ENCODE assay signal across 19 cellular contexts in genomic region chr2:213057977-213058376, GRCh38.
A peak's percentile ranks its signal among the peaks of the same experiment; 100 is the strongest.
DNase-seq lines count a peak whose midpoint lies in the region; ATAC-seq lines count a peak whose summit lies in the region.
"Had no signal": no experiment of that assay in that cellular context is flagged by ENCODE, and none has a peak within 500 bp of the region (broad histone marks: within the 10 kb centered on the region; RNA-seq: fewer than 3 reads in every experiment).

No MANE protein-coding gene starts in this region.

- DNase-seq in activated naive CD8-positive, alpha-beta T cell treated with anti-CD3 and anti-CD28 coated beads, Interleukin-2, amount 50 U/mL, for 24 hours = no peak
- DNase-seq in T-cell (no peak), NCI-H146 treated with DMSO at 0.1 percent for 48 hours (lab: John Stamatoyannopoulos, UW; ENCODE audit: unreplicated experiment) (no peak), sciatic nerve (ENCODE audit: low spot score) (no peak), kidney tubule cell (ENCODE audit: low spot score) (no peak)
- no peak for DNase-seq in central memory CD8-positive, alpha-beta T cell (ENCODE audit: low spot score in 2 of 2)
- DNase-seq: AML-193, DMS 273 treated with DMSO at 0.1 percent for 48 hours, H7, KG1, MG63, NCI-H1092 treated with DMSO at 0.1 percent for 48 hours, NCI-H1694 treated with DMSO at 0.1 percent for 48 hours, NCI-H446, NCI-H748 treated with DMSO at 0.1 percent for 48 hours had no signal

- H3K4me1 Mint-ChIP-seq in activated naive CD8-positive, alpha-beta T cell (ENCODE audit: low read depth) = peaks cover 14% of the 10 kb centered on the region
- peaks cover 14% of the 10 kb centered on the region for H3K4me1 Mint-ChIP-seq in activated naive CD8-positive, alpha-beta T cell treated with anti-CD3 and anti-CD28 coated beads, Interleukin-2, amount 50 U/mL, for 24 hours
- peaks cover 4 to 15% (median 7%) of the 10 kb centered on the region in 3 donors for H3K4me1 Mint-ChIP-seq in T-cell
- H3K4me1 Mint-ChIP-seq in central memory CD8-positive, alpha-beta T cell = peaks cover 4% of the 10 kb centered on the region

- no peak overlapping the region for H3K4me3 Mint-ChIP-seq in activated naive CD8-positive, alpha-beta T cell
- H3K4me3 Mint-ChIP-seq in activated naive CD8-positive, alpha-beta T cell treated with anti-CD3 and anti-CD28 coated beads, Interleukin-2, amount 50 U/mL, for 24 hours = no peak overlapping the region
- H3K4me3 Mint-ChIP-seq in T-cell = no peak overlapping the region
- no peak overlapping the region for H3K4me3 Mint-ChIP-seq in central memory CD8-positive, alpha-beta T cell

- intact Hi-C loops in sciatic nerve (cut with DNase I) = no loop called here

- ATAC-seq in activated naive CD8-positive, alpha-beta T cell treated with anti-CD3 and anti-CD28 coated beads, Interleukin-2, amount 50 U/mL, for 24 hours = no peak
- peak in 3 of 4 experiments; percentile 32 to 66 (median 43) for ATAC-seq in T-cell (replicated peaks in 1 of 4)
- ATAC-seq in central memory CD8-positive, alpha-beta T cell (replicated peaks; ENCODE audit: extremely low read depth, poor library complexity, severe bottlenecking) = no peak
- no peak for ATAC-seq in GM18870 (IDR thresholded peaks at IDR 0.05; ENCODE audit: unreplicated experiment)
- ATAC-seq in sciatic nerve = no peak
- ATAC-seq: Panc1, Right ventricle myocardium inferior had no signal

- H3K27ac Mint-ChIP-seq in activated naive CD8-positive, alpha-beta T cell = peak overlapping the region; percentile 72
- no peak overlapping the region for H3K27ac Mint-ChIP-seq in activated naive CD8-positive, alpha-beta T cell treated with anti-CD3 and anti-CD28 coated beads, Interleukin-2, amount 50 U/mL, for 24 hours
- peak overlapping the region in 1 of 2 donors; percentile 72 for H3K27ac Mint-ChIP-seq in T-cell
- H3K27ac Mint-ChIP-seq in central memory CD8-positive, alpha-beta T cell (ENCODE audit: low read depth) = peak overlapping the region; percentile 44

- H3K27me3 Mint-ChIP-seq in activated naive CD8-positive, alpha-beta T cell = no peaks in the 10 kb centered on the region
- no peaks in the 10 kb centered on the region for H3K27me3 Mint-ChIP-seq in activated naive CD8-positive, alpha-beta T cell treated with anti-CD3 and anti-CD28 coated beads, Interleukin-2, amount 50 U/mL, for 24 hours
- no peaks in the 10 kb centered on the region for H3K27me3 Mint-ChIP-seq in T-cell
- H3K27me3 Mint-ChIP-seq in central memory CD8-positive, alpha-beta T cell = no peaks in the 10 kb centered on the region

- POLR2A ChIA-PET in T-cell (lab: Charles Lee) = interaction anchor here in 1 of 2 donors (0.6 kb wide), 1 partner anchor 10 kb away, joined by 4 read pairs; no protein-coding TSS in a partner anchor

- peaks cover 4% of the 10 kb centered on the region for H3K9me3 Mint-ChIP-seq in activated naive CD8-positive, alpha-beta T cell (ENCODE audit: low read depth)
- H3K9me3 Mint-ChIP-seq in activated naive CD8-positive, alpha-beta T cell treated with anti-CD3 and anti-CD28 coated beads, Interleukin-2, amount 50 U/mL, for 24 hours = no peaks in the 10 kb centered on the region
- no peaks in the 10 kb centered on the region for H3K9me3 Mint-ChIP-seq in T-cell
- H3K9me3 Mint-ChIP-seq in central memory CD8-positive, alpha-beta T cell = no peaks in the 10 kb centered on the region

- no peaks in the 10 kb centered on the region for H3K36me3 Mint-ChIP-seq in activated naive CD8-positive, alpha-beta T cell
- no peaks in the 10 kb centered on the region for H3K36me3 Mint-ChIP-seq in activated naive CD8-positive, alpha-beta T cell treated with anti-CD3 and anti-CD28 coated beads, Interleukin-2, amount 50 U/mL, for 24 hours (ENCODE audit: low read depth)
- H3K36me3 Mint-ChIP-seq in T-cell = peaks cover 2% of the 10 kb centered on the region
- peaks cover 9% of the 10 kb centered on the region for H3K36me3 Mint-ChIP-seq in central memory CD8-positive, alpha-beta T cell (ENCODE audit: insufficient read depth)

- CTCF ChIA-PET in T-cell (lab: Charles Lee) = no interaction called here

Comparison
In these comparisons a context has a peak if more than half of its experiments do, and no peak if none do; other contexts are left out.
1. ATAC-seq: peak in T-cell (3 of 4); none in activated naive CD8-positive, alpha-beta T cell treated with anti-CD3 and anti-CD28 coated beads, Interleukin-2, amount 50 U/mL, for 24 hours (single experiment), central memory CD8-positive, alpha-beta T cell (single experiment), GM18870 (single experiment) and sciatic nerve (single experiment).